23 cellular contexts compared by ENCODE assay signal in the genomic region with DNA sequence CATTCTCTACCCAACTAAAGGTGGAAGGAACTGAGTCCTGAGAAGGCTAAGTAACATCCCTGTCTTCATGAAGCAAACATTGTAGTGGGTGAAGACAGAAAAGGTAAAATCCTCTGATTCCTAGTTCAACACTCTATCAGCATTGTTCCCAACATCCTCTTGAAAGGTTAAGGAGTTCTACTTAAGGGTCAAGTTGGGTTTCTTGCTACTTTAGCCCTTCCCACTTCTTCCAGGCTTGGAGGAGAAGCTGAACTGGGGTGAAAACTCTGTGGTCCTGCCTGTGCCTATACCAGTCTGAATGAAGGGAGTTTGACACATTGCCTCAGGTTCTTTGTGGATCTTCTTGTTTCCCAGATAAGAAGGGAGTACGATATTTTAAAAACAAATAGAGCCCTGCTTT. TPM values are rescaled to one million over a fixed set of nuclear protein-coding genes. Genes with fewer than 3 reads are reported as not detected.
DNase-seq lines count a peak whose midpoint lies in the region; ATAC-seq and TF ChIP-seq lines count a peak whose summit lies in the region.
"Had no signal": no experiment of that assay in that cellular context is flagged by ENCODE, and none has a peak within 500 bp of the region (broad histone marks: within the 10 kb centered on the region; RNA-seq: fewer than 3 reads in every experiment).

No MANE protein-coding gene starts in this region.

- no peak for DNase-seq in activated CD8-positive, alpha-beta memory T cell treated with anti-CD3 and anti-CD28 coated beads, Interleukin-2, amount 10 ng/mL, durations not matched to agents 7 days and 5 days
- no peak for DNase-seq in activated CD8-positive, alpha-beta memory T cell treated with anti-CD3 and anti-CD28 coated beads, Interleukin-2, amount 50 U/mL, for 4 hours
- no peak for DNase-seq in T-helper 17 cell
- no peak for DNase-seq in foreskin keratinocyte
- no peak for DNase-seq in nucleus accumbens (lab: John Stamatoyannopoulos, UW)
- no peak for DNase-seq in stimulated activated CD4-positive, alpha-beta T cell treated with anti-CD3 and anti-CD28 coated beads, Interleukin-4, amount 100 ng/mL, for 1 hour
- DNase-seq: activated CD4-positive, alpha-beta T cell treated with anti-CD3 and anti-CD28 coated beads, Interleukin-2, amount 50 U/mL, for 1 hour; BE2C; body of pancreas; effector CD8-positive, alpha-beta T cell; GOT3; kidney; lower lobe of right lung; NCI-H1092; NCI-H2029 treated with DMSO at 0.1 percent for 48 hours; NCI-H446; SHP77; stimulated activated CD4-positive, alpha-beta T cell treated with anti-CD3 and anti-CD28 coated beads, Interleukin-2, amount 100 ng/mL, for 48 hours; stimulated activated naive CD8-positive, alpha-beta T cell treated with anti-CD3 and anti-CD28 coated beads, Interleukin-15, Interleukin-2, amounts not matched to agents 100 U/mL and 50 U/mL, for 24 hours had no signal

- H3K36me3 Mint-ChIP-seq in activated CD8-positive, alpha-beta memory T cell treated with anti-CD3 and anti-CD28 coated beads, Interleukin-2, amount 10 ng/mL, durations not matched to agents 7 days and 5 days: peaks cover 52% of the 10 kb centered on the region
- peaks cover 10% of the 10 kb centered on the region for H3K36me3 Mint-ChIP-seq in T-helper 17 cell (ENCODE audit: low read depth)

- peaks cover 4% of the 10 kb centered on the region for H3K4me1 ChIP-seq in foreskin keratinocyte
- peaks cover 59% of the 10 kb centered on the region for H3K4me1 ChIP-seq in stomach smooth muscle (ENCODE audit: control insufficient read depth, insufficient read depth, low read length)
- H3K4me1 ChIP-seq: BE2C had no signal

- H3K4me3 ChIP-seq in stomach smooth muscle (ENCODE audit: low read length in 2 of 2): no peak overlapping the region
- H3K4me3 ChIP-seq: body of pancreas, lower lobe of right lung, smooth muscle cell, tibial nerve had no signal

- H3K27me3 ChIP-seq in foreskin keratinocyte: no peaks in the 10 kb centered on the region
- H3K27me3 ChIP-seq in stomach smooth muscle (ENCODE audit: control insufficient read depth in 1 of 2, insufficient read depth in 2 of 2, low read length in 2 of 2): no peaks in the 10 kb centered on the region
- H3K27me3 ChIP-seq: BE2C, body of pancreas, tibial nerve had no signal

- no peak overlapping the region for H3K9ac ChIP-seq in stomach smooth muscle (ENCODE audit: low read length in 2 of 2)

- peak overlapping the region; percentile 90 for H3K27ac Mint-ChIP-seq in activated CD8-positive, alpha-beta memory T cell treated with anti-CD3 and anti-CD28 coated beads, Interleukin-2, amount 10 ng/mL, durations not matched to agents 7 days and 5 days
- H3K27ac Mint-ChIP-seq in T-helper 17 cell: peak overlapping the region; percentile 99

- H3K9me3 ChIP-seq in T-helper 17 cell (ENCODE audit: control insufficient read depth, low read length, poor library complexity, severe bottlenecking) (no peaks in the 10 kb centered on the region), stomach smooth muscle (ENCODE audit: control insufficient read depth in 2 of 2, low read length in 2 of 2) (no peaks in the 10 kb centered on the region)
- H3K9me3 ChIP-seq: BE2C, body of pancreas, lower lobe of right lung, tibial nerve had no signal

- no peak for TF ChIP-seq CTCF in foreskin keratinocyte (conservative IDR thresholded peaks at IDR 0.05)

- no peaks in the 10 kb centered on the region for H3K9me3 Mint-ChIP-seq in activated CD8-positive, alpha-beta memory T cell treated with anti-CD3 and anti-CD28 coated beads, Interleukin-2, amount 10 ng/mL, durations not matched to agents 7 days and 5 days (ENCODE audit: low read depth)

- CTCF ChIA-PET in activated CD8-positive, alpha-beta memory T cell treated with anti-CD3 and anti-CD28 coated beads, Interleukin-2, amount 10 ng/mL, durations not matched to agents 7 days and 5 days (lab: Charles Lee): interaction anchor here (0.6 to 2.7 kb wide), 3 partner anchors 28 to 413 kb away, joined by 3 to 18 read pairs (median 8); a partner anchor contains a TSS

- peaks cover 60% of the 10 kb centered on the region for H3K4me1 Mint-ChIP-seq in activated CD8-positive, alpha-beta memory T cell treated with anti-CD3 and anti-CD28 coated beads, Interleukin-2, amount 10 ng/mL, durations not matched to agents 7 days and 5 days
- peaks cover 40% of the 10 kb centered on the region for H3K4me1 Mint-ChIP-seq in T-helper 17 cell

- H3K27me3 Mint-ChIP-seq in activated CD8-positive, alpha-beta memory T cell treated with anti-CD3 and anti-CD28 coated beads, Interleukin-2, amount 10 ng/mL, durations not matched to agents 7 days and 5 days: no peaks in the 10 kb centered on the region
- no peaks in the 10 kb centered on the region for H3K27me3 Mint-ChIP-seq in T-helper 17 cell

- H3K4me3 Mint-ChIP-seq in activated CD8-positive, alpha-beta memory T cell treated with anti-CD3 and anti-CD28 coated beads, Interleukin-2, amount 10 ng/mL, durations not matched to agents 7 days and 5 days: no peak overlapping the region
- no peak overlapping the region for H3K4me3 Mint-ChIP-seq in T-helper 17 cell

- ATAC-seq in activated CD8-positive, alpha-beta memory T cell treated with anti-CD3 and anti-CD28 coated beads, Interleukin-2, amount 10 ng/mL, durations not matched to agents 7 days and 5 days: no peak
- ATAC-seq in T-helper 17 cell: no peak
- ATAC-seq in foreskin keratinocyte: no peak
- ATAC-seq in GM18870 (IDR thresholded peaks at IDR 0.05; ENCODE audit: unreplicated experiment): no peak
- ATAC-seq: body of pancreas, lower lobe of right lung had no signal

- peaks cover 19% of the 10 kb centered on the region in 2 donors for H3K36me3 ChIP-seq in stomach smooth muscle (ENCODE audit: control insufficient read depth in 2 of 2, insufficient read depth in 2 of 2, low read length in 2 of 2)
- H3K36me3 ChIP-seq: BE2C had no signal

- H3K27ac ChIP-seq in foreskin keratinocyte (peak overlapping the region; percentile 7), stomach smooth muscle (ENCODE audit: low read length) (peak overlapping the region; percentile 33)
- H3K27ac ChIP-seq: body of pancreas, lower lobe of right lung, tibial nerve had no signal

RNA-seq across cellular contexts. Expression of a gene that starts 54.1 kb away (rescaled TPM):
- 100 to 1,000 TPM in 1 of 2 experiments, 10 to 100 TPM in 1; 96.1 to 130 TPM for total RNA-seq in activated CD8-positive, alpha-beta memory T cell treated with anti-CD3 and anti-CD28 coated beads, Interleukin-2, amount 10 ng/mL, durations not matched to agents 7 days and 5 days
- total RNA-seq in T-helper 17 cell (10 to 100 TPM; 92.5 to 99.2 TPM), foreskin keratinocyte (71.9 and 82.3 TPM in 2 replicates)
- polyA plus RNA-seq in foreskin keratinocyte: 21.2 and 22.1 TPM in 2 replicates
